ENCODE assay signal across 1 cellular context in the genomic region with DNA sequence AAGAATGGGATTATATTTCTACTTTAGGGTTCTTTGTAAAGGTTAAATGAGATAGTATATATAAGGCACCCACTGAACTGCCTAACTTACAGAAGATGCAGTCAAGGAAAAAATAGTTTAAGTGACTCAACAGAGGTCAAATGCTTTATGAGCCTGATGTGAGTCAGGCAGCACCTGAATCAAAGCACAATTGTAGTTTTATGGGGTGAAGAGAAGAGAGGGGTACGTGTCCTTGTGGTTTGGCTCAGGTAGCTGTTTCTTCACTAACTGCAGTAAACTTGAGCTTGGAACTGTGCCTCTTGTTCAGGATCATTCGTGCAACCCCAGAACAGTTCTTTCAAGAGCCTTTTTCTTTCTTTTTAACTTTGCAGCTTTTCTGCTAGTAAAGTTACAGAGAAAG.
TF ChIP-seq lines count a peak whose summit lies in the region.

No MANE protein-coding gene starts in this region.

TF ChIP-seq in WTC11, 78 proteins besides CTCF, POLR2A, EP300 and RAD21 (continued from another document):
- TF ChIP-seq, protein P1, sequence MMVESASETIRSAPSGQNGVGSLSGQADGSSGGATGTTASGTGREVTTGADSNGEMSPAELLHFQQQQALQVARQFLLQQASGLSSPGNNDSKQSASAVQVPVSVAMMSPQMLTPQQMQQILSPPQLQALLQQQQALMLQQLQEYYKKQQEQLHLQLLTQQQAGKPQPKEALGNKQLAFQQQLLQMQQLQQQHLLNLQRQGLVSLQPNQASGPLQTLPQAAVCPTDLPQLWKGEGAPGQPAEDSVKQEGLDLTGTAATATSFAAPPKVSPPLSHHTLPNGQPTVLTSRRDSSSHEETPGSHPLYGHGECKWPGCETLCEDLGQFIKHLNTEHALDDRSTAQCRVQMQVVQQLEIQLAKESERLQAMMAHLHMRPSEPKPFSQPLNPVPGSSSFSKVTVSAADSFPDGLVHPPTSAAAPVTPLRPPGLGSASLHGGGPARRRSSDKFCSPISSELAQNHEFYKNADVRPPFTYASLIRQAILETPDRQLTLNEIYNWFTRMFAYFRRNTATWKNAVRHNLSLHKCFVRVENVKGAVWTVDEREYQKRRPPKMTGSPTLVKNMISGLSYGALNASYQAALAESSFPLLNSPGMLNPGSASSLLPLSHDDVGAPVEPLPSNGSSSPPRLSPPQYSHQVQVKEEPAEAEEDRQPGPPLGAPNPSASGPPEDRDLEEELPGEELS (CRISPR knock-in tag; IDR thresholded peaks at IDR 0.05): no peak
- TF ChIP-seq, protein P2, sequence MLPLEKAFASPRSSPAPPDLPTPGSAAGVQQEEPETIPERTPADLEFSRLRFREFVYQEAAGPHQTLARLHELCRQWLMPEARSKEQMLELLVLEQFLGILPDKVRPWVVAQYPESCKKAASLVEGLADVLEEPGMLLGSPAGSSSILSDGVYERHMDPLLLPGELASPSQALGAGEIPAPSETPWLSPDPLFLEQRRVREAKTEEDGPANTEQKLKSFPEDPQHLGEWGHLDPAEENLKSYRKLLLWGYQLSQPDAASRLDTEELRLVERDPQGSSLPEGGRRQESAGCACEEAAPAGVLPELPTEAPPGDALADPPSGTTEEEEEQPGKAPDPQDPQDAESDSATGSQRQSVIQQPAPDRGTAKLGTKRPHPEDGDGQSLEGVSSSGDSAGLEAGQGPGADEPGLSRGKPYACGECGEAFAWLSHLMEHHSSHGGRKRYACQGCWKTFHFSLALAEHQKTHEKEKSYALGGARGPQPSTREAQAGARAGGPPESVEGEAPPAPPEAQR (CRISPR knock-in tag; IDR thresholded peaks at IDR 0.05): no peak
- TF ChIP-seq, protein P3, sequence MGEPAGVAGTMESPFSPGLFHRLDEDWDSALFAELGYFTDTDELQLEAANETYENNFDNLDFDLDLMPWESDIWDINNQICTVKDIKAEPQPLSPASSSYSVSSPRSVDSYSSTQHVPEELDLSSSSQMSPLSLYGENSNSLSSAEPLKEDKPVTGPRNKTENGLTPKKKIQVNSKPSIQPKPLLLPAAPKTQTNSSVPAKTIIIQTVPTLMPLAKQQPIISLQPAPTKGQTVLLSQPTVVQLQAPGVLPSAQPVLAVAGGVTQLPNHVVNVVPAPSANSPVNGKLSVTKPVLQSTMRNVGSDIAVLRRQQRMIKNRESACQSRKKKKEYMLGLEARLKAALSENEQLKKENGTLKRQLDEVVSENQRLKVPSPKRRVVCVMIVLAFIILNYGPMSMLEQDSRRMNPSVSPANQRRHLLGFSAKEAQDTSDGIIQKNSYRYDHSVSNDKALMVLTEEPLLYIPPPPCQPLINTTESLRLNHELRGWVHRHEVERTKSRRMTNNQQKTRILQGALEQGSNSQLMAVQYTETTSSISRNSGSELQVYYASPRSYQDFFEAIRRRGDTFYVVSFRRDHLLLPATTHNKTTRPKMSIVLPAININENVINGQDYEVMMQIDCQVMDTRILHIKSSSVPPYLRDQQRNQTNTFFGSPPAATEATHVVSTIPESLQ (CRISPR knock-in tag; IDR thresholded peaks at IDR 0.05): no peak
- TF ChIP-seq, protein P4, sequence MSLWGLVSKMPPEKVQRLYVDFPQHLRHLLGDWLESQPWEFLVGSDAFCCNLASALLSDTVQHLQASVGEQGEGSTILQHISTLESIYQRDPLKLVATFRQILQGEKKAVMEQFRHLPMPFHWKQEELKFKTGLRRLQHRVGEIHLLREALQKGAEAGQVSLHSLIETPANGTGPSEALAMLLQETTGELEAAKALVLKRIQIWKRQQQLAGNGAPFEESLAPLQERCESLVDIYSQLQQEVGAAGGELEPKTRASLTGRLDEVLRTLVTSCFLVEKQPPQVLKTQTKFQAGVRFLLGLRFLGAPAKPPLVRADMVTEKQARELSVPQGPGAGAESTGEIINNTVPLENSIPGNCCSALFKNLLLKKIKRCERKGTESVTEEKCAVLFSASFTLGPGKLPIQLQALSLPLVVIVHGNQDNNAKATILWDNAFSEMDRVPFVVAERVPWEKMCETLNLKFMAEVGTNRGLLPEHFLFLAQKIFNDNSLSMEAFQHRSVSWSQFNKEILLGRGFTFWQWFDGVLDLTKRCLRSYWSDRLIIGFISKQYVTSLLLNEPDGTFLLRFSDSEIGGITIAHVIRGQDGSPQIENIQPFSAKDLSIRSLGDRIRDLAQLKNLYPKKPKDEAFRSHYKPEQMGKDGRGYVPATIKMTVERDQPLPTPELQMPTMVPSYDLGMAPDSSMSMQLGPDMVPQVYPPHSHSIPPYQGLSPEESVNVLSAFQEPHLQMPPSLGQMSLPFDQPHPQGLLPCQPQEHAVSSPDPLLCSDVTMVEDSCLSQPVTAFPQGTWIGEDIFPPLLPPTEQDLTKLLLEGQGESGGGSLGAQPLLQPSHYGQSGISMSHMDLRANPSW (CRISPR knock-in tag; conservative IDR thresholded peaks at IDR 0.05; ENCODE audit: low read depth): no peak
